1 cellular context compared by ENCODE assay signal in the genomic region with DNA sequence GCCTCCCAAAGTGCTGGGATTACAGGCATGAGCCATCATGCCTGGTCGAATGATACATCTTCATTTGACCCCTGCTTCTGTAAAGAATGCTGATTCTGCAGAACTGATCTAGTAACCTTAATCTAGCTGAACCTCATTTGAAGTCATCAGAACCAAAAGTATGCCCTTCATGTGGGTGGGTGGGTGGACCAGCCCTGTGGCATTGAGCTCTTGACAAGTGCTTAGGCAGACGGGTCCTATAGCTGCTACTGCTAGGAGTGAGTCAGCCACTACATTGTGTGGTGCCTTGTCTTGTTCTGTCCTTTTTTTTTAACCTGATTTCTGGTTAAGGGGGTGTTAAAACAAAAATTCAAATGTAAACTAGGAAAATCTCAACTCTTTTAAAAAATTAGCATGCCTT.
TF ChIP-seq lines count a peak whose summit lies in the region.

No MANE protein-coding gene starts in this region.

TF ChIP-seq in HepG2, 621 proteins besides CTCF, POLR2A, EP300 and RAD21:
- TF ChIP-seq MAFK (conservative IDR thresholded peaks at IDR 0.05 in 1 of 2, IDR thresholded peaks at IDR 0.05 in 1 of 2; ENCODE audit: low read length in 2 of 2) (peak; percentile 82 to 93), NKX3-1 (CRISPR knock-in tag; IDR thresholded peaks at IDR 0.05) (no peak), RBM22 (optimal IDR thresholded peaks at IDR 0.05; ENCODE audit: low read length) (peak; percentile 50), MAFF (IDR thresholded peaks at IDR 0.05; ENCODE audit: low read depth, low read length) (peak; percentile 83), TEAD2 (CRISPR knock-in tag; IDR thresholded peaks at IDR 0.05) (no peak)
TF ChIP-seq in HepG2: peak in this region for 3.
